Comparison of ENCODE assay signal across 22 cellular contexts in genomic region chr1:145953861-145954260, GRCh38. TPM values are rescaled to one million over a fixed set of nuclear protein-coding genes. Genes with fewer than 3 reads are reported as not detected.
DNase-seq lines count a peak whose midpoint lies in the region; ATAC-seq, FAIRE-seq and TF ChIP-seq lines count a peak whose summit lies in the region.
"Had no signal": no experiment of that assay in that cellular context is flagged by ENCODE, and none has a peak within 500 bp of the region (broad histone marks: within the 10 kb centered on the region; RNA-seq: fewer than 3 reads in every experiment).

No MANE protein-coding gene starts in this region.

- in situ Hi-C loops in GM23248 (cut with MboI) (no loop called here), gastrocnemius medialis (cut with MboI; ENCODE audit: low sequenced_read_pairs in 4 of 4) (loop anchor here in 1 of 4 donors (10.0 kb wide), 1 partner anchor 59 kb away; no protein-coding TSS in a partner anchor)

- H3K4me1 ChIP-seq in GM23248 (ENCODE audit: insufficient read depth) (peaks cover 28% of the 10 kb centered on the region), astrocyte (ENCODE audit: insufficient read depth, low read length) (peaks cover 12% of the 10 kb centered on the region), gastrocnemius medialis (peaks cover 82 to 87% of the 10 kb centered on the region in 2 donors)

- no peak for FAIRE-seq in astrocyte (lab: Jason Lieb, UNC)
- FAIRE-seq: G401.6, GM12891 had no signal

- H3K9me3 ChIP-seq in GM23248 (ENCODE audit: low read depth) (no peaks in the 10 kb centered on the region), astrocyte (ENCODE audit: insufficient read depth, low read depth, low read length) (no peaks in the 10 kb centered on the region), gastrocnemius medialis (no peaks in the 10 kb centered on the region)
- H3K9me3 ChIP-seq: BE2C, MG63 had no signal

- peaks cover 2% of the 10 kb centered on the region for H3K9me3 Mint-ChIP-seq in astrocyte (ENCODE audit: unreplicated experiment)
- H3K9me3 Mint-ChIP-seq in natural killer cell treated with Interleukin-12 subunit alpha and Interleukin-12 subunit beta and Interleukin-15 and Interleukin-18, amount 100 ng/mL, for 72 hours = no peaks in the 10 kb centered on the region

- H3K9ac ChIP-seq in GM23248 (no peak overlapping the region), astrocyte (ENCODE audit: low read length) (no peak overlapping the region)
- H3K9ac ChIP-seq: KMS-11 had no signal

- peak; percentile 43 for DNase-seq in GM23248
- no peak for DNase-seq in astrocyte (ENCODE audit: low read depth)
- peak; percentile 7 for DNase-seq in fibroblast of the aortic adventitia (ENCODE audit: low read depth)
- no peak for DNase-seq in gastrocnemius medialis
- DNase-seq in natural killer cell treated with Interleukin-12 subunit alpha and Interleukin-12 subunit beta and Interleukin-15 and Interleukin-18, amount 100 ng/mL, for 72 hours (ENCODE audit: low spot score) = no peak
- DNase-seq in activated naive CD4-positive, alpha-beta T cell (lab: John Stamatoyannopoulos, UW) = no peak
- no peak for DNase-seq in activated CD8-positive, alpha-beta memory T cell treated with anti-CD3 and anti-CD28 coated beads for 24 hours
- DNase-seq: BE2C, DND-41, GOT3, MG63, NCI-H1092, NCI-H146, NCI-H2081 treated with DMSO at 0.1 percent for 48 hours, NCI-H510A had no signal

- H3K27ac Mint-ChIP-seq in astrocyte (ENCODE audit: unreplicated experiment) = no peak overlapping the region
- H3K27ac Mint-ChIP-seq in natural killer cell treated with Interleukin-12 subunit alpha and Interleukin-12 subunit beta and Interleukin-15 and Interleukin-18, amount 100 ng/mL, for 72 hours = no peak overlapping the region

- H3K27me3 Mint-ChIP-seq in astrocyte (ENCODE audit: low read depth, unreplicated experiment) = no peaks in the 10 kb centered on the region
- no peaks in the 10 kb centered on the region for H3K27me3 Mint-ChIP-seq in natural killer cell treated with Interleukin-12 subunit alpha and Interleukin-12 subunit beta and Interleukin-15 and Interleukin-18, amount 100 ng/mL, for 72 hours

- H3K9me2 ChIP-seq in GM23248 (ENCODE audit: insufficient read depth) = no peaks in the 10 kb centered on the region

- no peak for TF ChIP-seq POLR2A in gastrocnemius medialis (IDR thresholded peaks at IDR 0.05)

- 0 out of 2 replicates have a peak overlapping the region, but pooled peaks have one; percentile 9 for H3K4me3 ChIP-seq in GM23248
- no peak overlapping the region for H3K4me3 ChIP-seq in astrocyte (ENCODE audit: insufficient read depth, low read depth, low read length)
- no peak overlapping the region for H3K4me3 ChIP-seq in fibroblast of the aortic adventitia (ENCODE audit: low read depth, low read length)
- peak overlapping the region in 3 of 4 donors; percentile 62 to 72 (median 68) for H3K4me3 ChIP-seq in gastrocnemius medialis
- H3K4me3 ChIP-seq: MG63, SK-N-MC had no signal

- H3K4me3 Mint-ChIP-seq in astrocyte (ENCODE audit: unreplicated experiment) = peak overlapping the region; percentile 51
- no peak overlapping the region for H3K4me3 Mint-ChIP-seq in natural killer cell treated with Interleukin-12 subunit alpha and Interleukin-12 subunit beta and Interleukin-15 and Interleukin-18, amount 100 ng/mL, for 72 hours

- H3F3A ChIP-seq in GM23248 (ENCODE audit: insufficient read depth) = peaks cover 28% of the 10 kb centered on the region

- peaks cover 8% of the 10 kb centered on the region for H3K36me3 Mint-ChIP-seq in astrocyte (ENCODE audit: low read depth, unreplicated experiment)
- H3K36me3 Mint-ChIP-seq in natural killer cell treated with Interleukin-12 subunit alpha and Interleukin-12 subunit beta and Interleukin-15 and Interleukin-18, amount 100 ng/mL, for 72 hours = peaks cover 5% of the 10 kb centered on the region

- H2AFZ ChIP-seq in GM23248 = no peak overlapping the region
- no peak overlapping the region for H2AFZ ChIP-seq in astrocyte (ENCODE audit: low read depth, low read length)

- H3K27ac ChIP-seq in GM23248 = no peak overlapping the region
- no peak overlapping the region for H3K27ac ChIP-seq in astrocyte (ENCODE audit: low read depth, low read length)
- peak overlapping the region; percentile 88 to 99 (median 96) for H3K27ac ChIP-seq in gastrocnemius medialis
- H3K27ac ChIP-seq: KMS-11, SK-N-MC had no signal

- H3K27me3 ChIP-seq in GM23248 (replicated peaks; ENCODE audit: insufficient read depth) = no peaks in the 10 kb centered on the region
- H3K27me3 ChIP-seq in astrocyte (ENCODE audit: insufficient read depth, low read length) = no peaks in the 10 kb centered on the region
- no peaks in the 10 kb centered on the region for H3K27me3 ChIP-seq in gastrocnemius medialis
- H3K27me3 ChIP-seq: BE2C, MG63 had no signal

- peaks cover 14% of the 10 kb centered on the region for H3K4me1 Mint-ChIP-seq in astrocyte (ENCODE audit: low read depth, unreplicated experiment)
- peaks cover 57 to 68% of the 10 kb centered on the region in 2 donors for H3K4me1 Mint-ChIP-seq in natural killer cell treated with Interleukin-12 subunit alpha and Interleukin-12 subunit beta and Interleukin-15 and Interleukin-18, amount 100 ng/mL, for 72 hours (ENCODE audit: low read depth in 2 of 2)

- TF ChIP-seq CTCF in astrocyte (IDR thresholded peaks at IDR 0.05; ENCODE audit: insufficient read depth, low read depth, low read length) = no peak
- no peak for TF ChIP-seq CTCF in fibroblast of the aortic adventitia (IDR thresholded peaks at IDR 0.05; ENCODE audit: insufficient read depth, low read length)
- no peak for TF ChIP-seq CTCF in gastrocnemius medialis (IDR thresholded peaks at IDR 0.05 in 4 of 5, conservative IDR thresholded peaks at IDR 0.05 in 1 of 5)

- intact Hi-C loops in gastrocnemius medialis (cut with DNase I; ENCODE audit: low total_unique reads) = no loop called here

- WGBS in GM23248 (ENCODE audit: low coverage in 1 of 2, low lambda C conversion rate in 2 of 2, missing lambda C conversion rate in 2 of 2), 2 experiments = 25 to 32% methylated on average over 6 of the region's 6 CpGs

- 0 out of 2 replicates have a peak, but pooled peaks cover 6% of the 10 kb centered on the region for H3K36me3 ChIP-seq in GM23248 (ENCODE audit: low read depth)
- peaks cover 5% of the 10 kb centered on the region for H3K36me3 ChIP-seq in astrocyte (ENCODE audit: insufficient read depth, low read length)
- H3K36me3 ChIP-seq in gastrocnemius medialis = peaks cover 0 to 6% of the 10 kb centered on the region in 2 donors
- H3K36me3 ChIP-seq: BE2C had no signal

- H4K20me1 ChIP-seq in GM23248 (ENCODE audit: insufficient read depth) = no peaks in the 10 kb centered on the region
- peaks cover 48% of the 10 kb centered on the region for H4K20me1 ChIP-seq in astrocyte (ENCODE audit: insufficient read depth, low read length)

- peak overlapping the region; percentile 24 for H3K4me2 ChIP-seq in GM23248 (ENCODE audit: unreplicated experiment)
- no peak overlapping the region for H3K4me2 ChIP-seq in astrocyte (ENCODE audit: low read length)
- H3K4me2 ChIP-seq: KMS-11 had no signal

- ATAC-seq in gastrocnemius medialis = no peak
- ATAC-seq in natural killer cell treated with Interleukin-12 subunit alpha and Interleukin-12 subunit beta and Interleukin-15 and Interleukin-18, amount 100 ng/mL, for 72 hours = no peak
- no peak for ATAC-seq in GM21737 (IDR thresholded peaks at IDR 0.05; ENCODE audit: unreplicated experiment)
- ATAC-seq: Panc1, Right ventricle myocardium inferior had no signal

- H3K79me2 ChIP-seq in GM23248 (ENCODE audit: insufficient read depth) (peaks cover 84% of the 10 kb centered on the region), astrocyte (ENCODE audit: insufficient read depth, low read length) (peaks cover 82% of the 10 kb centered on the region)

RNA-seq across cellular contexts. Expression of gene LIX1L, which starts 4.0 kb away (rescaled TPM):
- total RNA-seq in GM23248 (2014; rRNA removed; shearing (Covaris generic)) = 26.1 and 36.5 TPM in 2 replicates
- polyA plus RNA-seq in GM23248 (2016; fragmentation: Nextera tagmentation; extraction: Ambion mirVana) = 18.3 TPM in 2 replicates
- total RNA-seq in astrocyte = 35.4 and 37.2 TPM in 2 replicates
- 50.8 and 73.3 TPM in 2 replicates for total RNA-seq in fibroblast of the aortic adventitia (ENCODE audit: low replicate concordance)
- total RNA-seq in gastrocnemius medialis = 100 to 1,000 TPM in 1 of 4 donors, 10 to 100 TPM in 3; 37.1 to 108 (median 75.4) TPM
- total RNA-seq in natural killer cell treated with Interleukin-12 subunit alpha and Interleukin-12 subunit beta and Interleukin-15 and Interleukin-18, amount 100 ng/mL, for 72 hours = 10 to 100 TPM; 28.8 to 31.3 TPM

RNA-seq across cellular contexts. Expression of gene ANKRD34A, which starts 10.5 kb away (rescaled TPM):
- 0.25 and 1.3 TPM in 2 replicates for total RNA-seq in GM23248 (2014; rRNA removed; shearing (Covaris generic))
- 1.9 and 2.3 TPM in 2 replicates for polyA plus RNA-seq in GM23248 (2016; fragmentation: Nextera tagmentation; extraction: Ambion mirVana)
- total RNA-seq in astrocyte = 5.8 and 6.3 TPM in 2 replicates
- total RNA-seq in fibroblast of the aortic adventitia (ENCODE audit: low replicate concordance) = 0.65 and 0.99 TPM in 2 replicates
- total RNA-seq in gastrocnemius medialis = 10 to 100 TPM in 1 of 4 donors, 1 to 10 TPM in 3; 3.3 to 19.0 (median 6.7) TPM
- total RNA-seq in natural killer cell treated with Interleukin-12 subunit alpha and Interleukin-12 subunit beta and Interleukin-15 and Interleukin-18, amount 100 ng/mL, for 72 hours = 1 to 10 TPM; 1.6 to 9.1 TPM

RNA-seq across cellular contexts. Expression of gene POLR3GL, which starts 10.6 kb away (rescaled TPM):
- 17.4 and 24.2 TPM in 2 replicates for total RNA-seq in GM23248 (2014; rRNA removed; shearing (Covaris generic))
- polyA plus RNA-seq in GM23248 (2016; fragmentation: Nextera tagmentation; extraction: Ambion mirVana) = 34.7 and 37.9 TPM in 2 replicates
- total RNA-seq in astrocyte (19.2 and 20.5 TPM in 2 replicates), fibroblast of the aortic adventitia (ENCODE audit: low replicate concordance) (15.7 and 28.4 TPM in 2 replicates), gastrocnemius medialis (10 to 100 TPM; 43.5 to 78.8 (median 59.4) TPM)
- total RNA-seq in natural killer cell treated with Interleukin-12 subunit alpha and Interleukin-12 subunit beta and Interleukin-15 and Interleukin-18, amount 100 ng/mL, for 72 hours = 10 to 100 TPM; 17.8 to 26.4 TPM

RNA-seq across cellular contexts. Expression of gene RBM8A, which starts 26.6 kb away (rescaled TPM):
- total RNA-seq in GM23248 (2014; rRNA removed; shearing (Covaris generic)) = 112 and 127 TPM in 2 replicates
- 204 and 210 TPM in 2 replicates for polyA plus RNA-seq in GM23248 (2016; fragmentation: Nextera tagmentation; extraction: Ambion mirVana)
- 157 and 177 TPM in 2 replicates for total RNA-seq in astrocyte
- total RNA-seq in fibroblast of the aortic adventitia (ENCODE audit: low replicate concordance) = 111 and 583 TPM in 2 replicates
- 100 to 1,000 TPM; 199 to 589 (median 381) TPM for total RNA-seq in gastrocnemius medialis
- 100 to 1,000 TPM; 280 to 294 TPM for total RNA-seq in natural killer cell treated with Interleukin-12 subunit alpha and Interleukin-12 subunit beta and Interleukin-15 and Interleukin-18, amount 100 ng/mL, for 72 hours

RNA-seq across cellular contexts. Expression of gene PEX11B, which starts 35.3 kb away (rescaled TPM):
- total RNA-seq in GM23248 (2014; rRNA removed; shearing (Covaris generic)) = 32.2 and 34.5 TPM in 2 replicates
- 37.1 and 37.9 TPM in 2 replicates for polyA plus RNA-seq in GM23248 (2016; fragmentation: Nextera tagmentation; extraction: Ambion mirVana)
- total RNA-seq in astrocyte (19.9 and 20.7 TPM in 2 replicates), fibroblast of the aortic adventitia (ENCODE audit: low replicate concordance) (26.8 and 33.4 TPM in 2 replicates), gastrocnemius medialis (10 to 100 TPM; 23.2 to 46.0 (median 31.7) TPM)
- total RNA-seq in natural killer cell treated with Interleukin-12 subunit alpha and Interleukin-12 subunit beta and Interleukin-15 and Interleukin-18, amount 100 ng/mL, for 72 hours = 10 to 100 TPM; 33.6 to 34.2 TPM

Comparison
In these comparisons a context has a peak if more than half of its experiments do, and no peak if none do; other contexts are left out.
1. DNase-seq: peak in GM23248 (single experiment) and fibroblast of the aortic adventitia (single experiment); none in astrocyte (single experiment), gastrocnemius medialis (0 of 2), natural killer cell treated with Interleukin-12 subunit alpha and Interleukin-12 subunit beta and Interleukin-15 and Interleukin-18, amount 100 ng/mL, for 72 hours (single experiment), activated naive CD4-positive, alpha-beta T cell (0 of 4) and activated CD8-positive, alpha-beta memory T cell treated with anti-CD3 and anti-CD28 coated beads for 24 hours (single experiment).
2. H3K27ac ChIP-seq: peak in gastrocnemius medialis (4 of 4); none in GM23248 (single experiment) and astrocyte (single experiment).
3. H3K4me3 ChIP-seq: peak in GM23248 (single experiment) and gastrocnemius medialis (3 of 4); none in astrocyte (single experiment) and fibroblast of the aortic adventitia (single experiment).